8 cellular contexts compared by ENCODE assay signal in genomic region chr12:94427520-94428381, GRCh38. TPM values are rescaled to one million over a fixed set of nuclear protein-coding genes. Genes with fewer than 3 reads are reported as not detected.
DNase-seq lines count a peak whose midpoint lies in the region; ATAC-seq and TF ChIP-seq lines count a peak whose summit lies in the region.

No MANE protein-coding gene starts in this region.

- no peak for TF ChIP-seq CTCF in AG04450 (IDR thresholded peaks at IDR 0.05; ENCODE audit: low read depth, low read length)
- TF ChIP-seq CTCF in HEK293 (tag by site-specific recombination; IDR thresholded peaks at IDR 0.05): no peak
- TF ChIP-seq CTCF in left lung (IDR thresholded peaks at IDR 0.05): no peak
- no peak for TF ChIP-seq CTCF in Peyer's patch (IDR thresholded peaks at IDR 0.05)

- no peak overlapping the region for H3K27ac ChIP-seq in AG04450 (ENCODE audit: low read depth, low read length)
- no peak overlapping the region for H3K27ac ChIP-seq in HEK293 (ENCODE audit: extremely low read depth, low read depth, low read length)
- no peak overlapping the region for H3K27ac ChIP-seq in left lung
- H3K27ac ChIP-seq in Peyer's patch: no peak overlapping the region

- CTCF ChIA-PET in AG04450 (lab: Charles Lee) (no interaction called here), HEK293 (lab: Yijun Ruan, JAX) (no interaction called here)

- POLR2A ChIA-PET in AG04450 (lab: Yijun Ruan, JAX): interaction anchor here (0.6 to 0.7 kb wide), 3 partner anchors 11 to 254 kb away, joined by 3 to 5 read pairs (median 3); no protein-coding TSS in a partner anchor
- POLR2A ChIA-PET in HEK293 (lab: Yijun Ruan, JAX): no interaction called here

- H3K27me3 ChIP-seq in AG04450 (ENCODE audit: control insufficient read depth, insufficient read depth, low read length) (no peaks in the 10 kb centered on the region), left lung (no peaks in the 10 kb centered on the region), Peyer's patch (no peaks in the 10 kb centered on the region)

- TF ChIP-seq POLR2A in Peyer's patch (IDR thresholded peaks at IDR 0.05): no peak

- peak; percentile 71 for ATAC-seq in left lung
- ATAC-seq in HG03196 (IDR thresholded peaks at IDR 0.05; ENCODE audit: unreplicated experiment): no peak
- no peak for ATAC-seq in GM21360 (IDR thresholded peaks at IDR 0.05; ENCODE audit: unreplicated experiment)

- H3K36me3 ChIP-seq in HEK293 (ENCODE audit: control insufficient read depth in 2 of 2, insufficient read depth in 1 of 2, low read length in 2 of 2): no peaks in the 10 kb centered on the region
- no peaks in the 10 kb centered on the region for H3K36me3 ChIP-seq in left lung
- H3K36me3 ChIP-seq in Peyer's patch: no peaks in the 10 kb centered on the region

- peaks cover 10% of the 10 kb centered on the region; the same call in 1 of the 2 replicates for H3K4me1 ChIP-seq in HEK293 (ENCODE audit: control insufficient read depth, insufficient read depth, low read length)
- H3K4me1 ChIP-seq in left lung: peaks cover 0 to 14% of the 10 kb centered on the region in 2 donors
- H3K4me1 ChIP-seq in Peyer's patch: no peaks in the 10 kb centered on the region

- H3K9me3 ChIP-seq in AG04450 (ENCODE audit: control insufficient read depth, insufficient read depth, low read length) (peaks cover 18% of the 10 kb centered on the region), HEK293 (ENCODE audit: control insufficient read depth, insufficient read depth, low read depth, low read length) (no peaks in the 10 kb centered on the region), left lung (peaks cover under 1 to 34% of the 10 kb centered on the region in 2 donors), Peyer's patch (peaks cover 0 to 8% (median 2%) of the 10 kb centered on the region in 4 donors)

- no peak overlapping the region for H3K4me3 ChIP-seq in AG04450 (ENCODE audit: low read depth, low read length)
- no peak overlapping the region for H3K4me3 ChIP-seq in HEK293 (ENCODE audit: low read depth, low read length)
- H3K4me3 ChIP-seq in left lung: no peak overlapping the region
- no peak overlapping the region for H3K4me3 ChIP-seq in Peyer's patch

- DNase-seq in AG04450 (ENCODE audit: low read depth, low spot score): peak; percentile 74
- peak; percentile 89 for DNase-seq in amniotic epithelial cell (ENCODE audit: low read depth)
- peak in 1 of 2 donors; percentile 44 for DNase-seq in left lung
- no peak for DNase-seq in SIG-M5 (lab: John Stamatoyannopoulos, UW)
- DNase-seq in Peyer's patch: no peak

- intact Hi-C loops in left lung (cut with DNase I): no loop called here

TF ChIP-seq in HEK293, 187 proteins besides CTCF, POLR2A, EP300 and RAD21:
- no peak for TF ChIP-seq ZNF514 (tag by site-specific recombination; IDR thresholded peaks at IDR 0.05)
- TF ChIP-seq PRDM6 (tag by site-specific recombination; IDR thresholded peaks at IDR 0.05): peak; percentile 64; the same call in 1 of the 2 replicates
TF ChIP-seq in HEK293: peak in this region for 1.

RNA-seq across cellular contexts. Expression of gene CEP83, which starts 31.9 kb away (rescaled TPM):
- polyA plus RNA-seq in AG04450 (2011; rRNA removed): 7.8 and 10.0 TPM in 2 replicates
- polyA minus RNA-seq in AG04450 (2011; rRNA and poly(A)+ RNA removed): 3.4 and 6.9 TPM in 2 replicates
- total RNA-seq in left lung (10 to 100 TPM; 11.9 to 20.7 TPM), Peyer's patch (10 to 100 TPM in 3 of 4 donors, 1 to 10 TPM in 1; 7.2 to 69.3 (median 17.4) TPM)

Comparison
In these comparisons a context has a peak if more than half of its experiments do, and no peak if none do; other contexts are left out.
1. DNase-seq: peak in AG04450 (single experiment) and amniotic epithelial cell (single experiment); none in SIG-M5 (single experiment) and Peyer's patch (0 of 3).